In genomic region chr22:50544078-50544745, GRCh38 we compare ENCODE assay signal across 1 cellular context.
TF ChIP-seq lines count a peak whose summit lies in the region.

No MANE protein-coding gene starts in this region.

TF ChIP-seq in GM12878, 131 proteins besides CTCF, POLR2A, EP300 and RAD21:
- TF ChIP-seq IKZF2 (IDR thresholded peaks at IDR 0.05) (peak; percentile 28 to 51; a peak in 2 of 4 replicates), NRF1 (conservative IDR thresholded peaks at IDR 0.05; ENCODE audit: low read depth, low read length) (no peak), PAX8 (IDR thresholded peaks at IDR 0.05) (no peak), ZSCAN29 (IDR thresholded peaks at IDR 0.05) (no peak), RCOR1 (conservative IDR thresholded peaks at IDR 0.05; ENCODE audit: low read depth, low read length) (0 out of 2 replicates have a peak, but pooled peaks have one; percentile 9), STAT1 (conservative IDR thresholded peaks at IDR 0.05) (0 out of 2 replicates have a peak, but pooled peaks have one; percentile 18), MXI1 (IDR thresholded peaks at IDR 0.05; ENCODE audit: low read depth, low read length) (0 out of 2 replicates have a peak, but pooled peaks have one; percentile 41), ZNF217 (IDR thresholded peaks at IDR 0.05) (peak; percentile 83), BCL3 (IDR thresholded peaks at IDR 0.05; ENCODE audit: borderline replicate concordance, insufficient read depth, low read depth, low read length, poor library complexity, severe bottlenecking) (peak; percentile 15), ATF7 (IDR thresholded peaks at IDR 0.05; ENCODE audit: low read depth) (peak; percentile 38; the same call in 1 of the 2 replicates), TCF3 (IDR thresholded peaks at IDR 0.05; ENCODE audit: borderline replicate concordance, insufficient read depth, low read depth, low read length) (peak; percentile 52; the same call in 1 of the 2 replicates), SMC3 (IDR thresholded peaks at IDR 0.05; ENCODE audit: borderline replicate concordance, low read length) (peak; percentile 38; the same call in 1 of the 2 replicates), DPF2 (IDR thresholded peaks at IDR 0.05) (peak; percentile 69), ZNF592 (IDR thresholded peaks at IDR 0.05) (peak; percentile 25; the same call in 1 of the 2 replicates), MTA3 (IDR thresholded peaks at IDR 0.05; ENCODE audit: borderline replicate concordance, low read length) (no peak), ZNF207 (IDR thresholded peaks at IDR 0.05; ENCODE audit: borderline replicate concordance) (peak; percentile 72; the same call in 1 of the 2 replicates), BACH1 (IDR thresholded peaks at IDR 0.05; ENCODE audit: borderline replicate concordance) (peak; percentile 65; the same call in 1 of the 2 replicates), MYC (IDR thresholded peaks at IDR 0.05; ENCODE audit: insufficient read depth, insufficient read length, insufficient replicate concordance, low read length, severe bottlenecking) (no peak), SP1 (IDR thresholded peaks at IDR 0.05; ENCODE audit: low read depth, low read length) (peak; percentile 17), MTA2 (IDR thresholded peaks at IDR 0.05; ENCODE audit: low read depth) (no peak; the same call in 1 of the 2 replicates), HCFC1 (IDR thresholded peaks at IDR 0.05; ENCODE audit: low read length) (no peak), KDM1A (IDR thresholded peaks at IDR 0.05; ENCODE audit: borderline replicate concordance) (no peak), TARDBP (IDR thresholded peaks at IDR 0.05; ENCODE audit: borderline replicate concordance) (no peak), TBL1XR1 (IDR thresholded peaks at IDR 0.05; ENCODE audit: low read depth, low read length) (no peak), YY1 (IDR thresholded peaks at IDR 0.05; ENCODE audit: low read depth, low read length) (peak; percentile 65), ZNF687 (IDR thresholded peaks at IDR 0.05) (peak; percentile 92), NBN (IDR thresholded peaks at IDR 0.05) (0 out of 2 replicates have a peak, but pooled peaks have one; percentile 50), IKZF1 (conservative IDR thresholded peaks at IDR 0.05) (peak; percentile 86), PAX5 (IDR thresholded peaks at IDR 0.05; ENCODE audit: borderline replicate concordance, low read depth, low read length) (peak; percentile 77; the same call in 1 of the 2 replicates), RB1 (IDR thresholded peaks at IDR 0.05; ENCODE audit: borderline replicate concordance) (peak; percentile 14; the same call in 1 of the 2 replicates), MEF2A (IDR thresholded peaks at IDR 0.05; ENCODE audit: insufficient read depth, low read depth, low read length) (no peak), NFYA (IDR thresholded peaks at IDR 0.05; ENCODE audit: borderline replicate concordance, low read depth, low read length) (no peak), BHLHE40 (IDR thresholded peaks at IDR 0.05; ENCODE audit: borderline replicate concordance in 1 of 2, low read depth in 2 of 2, low read length in 1 of 2) (peak in 1 of 2 experiments; percentile 68; a peak in 2 of 4 replicates), NR2C1 (IDR thresholded peaks at IDR 0.05) (no peak), HDGF (IDR thresholded peaks at IDR 0.05) (peak; percentile 34; the same call in 1 of the 2 replicates), TCF7 (IDR thresholded peaks at IDR 0.05; ENCODE audit: borderline replicate concordance) (no peak), CREM (IDR thresholded peaks at IDR 0.05; ENCODE audit: low read depth) (0 out of 2 replicates have a peak, but pooled peaks have one; percentile 11), NR2F1 (conservative IDR thresholded peaks at IDR 0.05) (peak; percentile 76), BMI1 (IDR thresholded peaks at IDR 0.05; ENCODE audit: borderline replicate concordance) (no peak), LARP7 (IDR thresholded peaks at IDR 0.05) (0 out of 2 replicates have a peak, but pooled peaks have one; percentile 57), GATAD2B (conservative IDR thresholded peaks at IDR 0.05; ENCODE audit: low read depth) (peak; percentile 75)
- TF ChIP-seq, protein P1, sequence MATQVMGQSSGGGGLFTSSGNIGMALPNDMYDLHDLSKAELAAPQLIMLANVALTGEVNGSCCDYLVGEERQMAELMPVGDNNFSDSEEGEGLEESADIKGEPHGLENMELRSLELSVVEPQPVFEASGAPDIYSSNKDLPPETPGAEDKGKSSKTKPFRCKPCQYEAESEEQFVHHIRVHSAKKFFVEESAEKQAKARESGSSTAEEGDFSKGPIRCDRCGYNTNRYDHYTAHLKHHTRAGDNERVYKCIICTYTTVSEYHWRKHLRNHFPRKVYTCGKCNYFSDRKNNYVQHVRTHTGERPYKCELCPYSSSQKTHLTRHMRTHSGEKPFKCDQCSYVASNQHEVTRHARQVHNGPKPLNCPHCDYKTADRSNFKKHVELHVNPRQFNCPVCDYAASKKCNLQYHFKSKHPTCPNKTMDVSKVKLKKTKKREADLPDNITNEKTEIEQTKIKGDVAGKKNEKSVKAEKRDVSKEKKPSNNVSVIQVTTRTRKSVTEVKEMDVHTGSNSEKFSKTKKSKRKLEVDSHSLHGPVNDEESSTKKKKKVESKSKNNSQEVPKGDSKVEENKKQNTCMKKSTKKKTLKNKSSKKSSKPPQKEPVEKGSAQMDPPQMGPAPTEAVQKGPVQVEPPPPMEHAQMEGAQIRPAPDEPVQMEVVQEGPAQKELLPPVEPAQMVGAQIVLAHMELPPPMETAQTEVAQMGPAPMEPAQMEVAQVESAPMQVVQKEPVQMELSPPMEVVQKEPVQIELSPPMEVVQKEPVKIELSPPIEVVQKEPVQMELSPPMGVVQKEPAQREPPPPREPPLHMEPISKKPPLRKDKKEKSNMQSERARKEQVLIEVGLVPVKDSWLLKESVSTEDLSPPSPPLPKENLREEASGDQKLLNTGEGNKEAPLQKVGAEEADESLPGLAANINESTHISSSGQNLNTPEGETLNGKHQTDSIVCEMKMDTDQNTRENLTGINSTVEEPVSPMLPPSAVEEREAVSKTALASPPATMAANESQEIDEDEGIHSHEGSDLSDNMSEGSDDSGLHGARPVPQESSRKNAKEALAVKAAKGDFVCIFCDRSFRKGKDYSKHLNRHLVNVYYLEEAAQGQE (IDR thresholded peaks at IDR 0.05; ENCODE audit: low read depth, low read length), result no peak
- TF ChIP-seq, protein P2, sequence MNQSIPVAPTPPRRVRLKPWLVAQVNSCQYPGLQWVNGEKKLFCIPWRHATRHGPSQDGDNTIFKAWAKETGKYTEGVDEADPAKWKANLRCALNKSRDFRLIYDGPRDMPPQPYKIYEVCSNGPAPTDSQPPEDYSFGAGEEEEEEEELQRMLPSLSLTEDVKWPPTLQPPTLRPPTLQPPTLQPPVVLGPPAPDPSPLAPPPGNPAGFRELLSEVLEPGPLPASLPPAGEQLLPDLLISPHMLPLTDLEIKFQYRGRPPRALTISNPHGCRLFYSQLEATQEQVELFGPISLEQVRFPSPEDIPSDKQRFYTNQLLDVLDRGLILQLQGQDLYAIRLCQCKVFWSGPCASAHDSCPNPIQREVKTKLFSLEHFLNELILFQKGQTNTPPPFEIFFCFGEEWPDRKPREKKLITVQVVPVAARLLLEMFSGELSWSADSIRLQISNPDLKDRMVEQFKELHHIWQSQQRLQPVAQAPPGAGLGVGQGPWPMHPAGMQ (IDR thresholded peaks at IDR 0.05; ENCODE audit: borderline replicate concordance), result no peak
